ENCODE assay signal across 26 cellular contexts in the genomic region with DNA sequence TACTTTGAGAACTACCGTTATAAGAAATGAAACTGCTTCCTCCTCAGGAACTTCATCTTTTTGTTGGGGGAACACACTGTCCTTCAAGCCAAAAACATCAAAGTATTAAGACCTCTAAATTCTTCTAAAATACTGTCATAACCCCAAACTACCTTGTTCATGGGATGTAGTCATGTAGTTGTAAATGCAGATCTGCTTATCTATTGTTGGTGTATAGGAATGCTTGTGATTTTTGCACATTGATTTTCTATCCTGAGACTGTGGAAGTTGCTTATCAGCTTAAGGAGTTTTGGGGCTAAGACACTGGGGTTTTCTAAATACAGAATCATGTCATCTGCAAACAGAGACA.
"Had no signal": no experiment of that assay in that cellular context is flagged by ENCODE, and none has a peak within 500 bp of the region (broad histone marks: within the 10 kb centered on the region; RNA-seq: fewer than 3 reads in every experiment).

No MANE protein-coding gene starts in this region.

- H3K36me3 ChIP-seq: colonic mucosa, left lung, neural progenitor cell, uterus had no signal

- H3K4me2 ChIP-seq: neural progenitor cell, smooth muscle cell had no signal

- H3K27me3 ChIP-seq: colonic mucosa, dorsolateral prefrontal cortex, left lung, neural progenitor cell, testis, uterus had no signal

- H3K4me3 ChIP-seq: colonic mucosa, dorsolateral prefrontal cortex, left lung, lung, neural progenitor cell, smooth muscle cell, testis, uterus had no signal

- FAIRE-seq: bronchial epithelial cell, endothelial cell of umbilical vein had no signal

- H3K9ac ChIP-seq: neural progenitor cell had no signal

- H2AFZ ChIP-seq: neural progenitor cell had no signal

- H3K27me3 Mint-ChIP-seq: effector memory CD8-positive, alpha-beta T cell; naive thymus-derived CD8-positive, alpha-beta T cell; stimulated activated naive B cell treated with anti-CD40 and anti-IgM and Interleukin-4, amounts not matched to agents 10 μg/mL and 1 μg/mL and 100 μg/mL, for 72 hours had no signal

- H3K9me3 Mint-ChIP-seq: effector memory CD8-positive, alpha-beta T cell; immature natural killer cell had no signal

- DNase-seq: activated CD4-positive, alpha-beta T cell treated with anti-CD3 and anti-CD28 coated beads, Interleukin-2, amount 50 U/mL, for 48 hours; activated gamma-delta T cell; amniotic stem cell; colonic mucosa; dorsolateral prefrontal cortex; effector memory CD8-positive, alpha-beta T cell; foreskin melanocyte; immature natural killer cell; left lung; naive thymus-derived CD8-positive, alpha-beta T cell; stimulated activated CD4-positive, alpha-beta T cell treated with anti-CD3 and anti-CD28 coated beads, Interleukin-15, amount 100 ng/mL, for 24 hours; stimulated activated CD8-positive, alpha-beta memory T cell treated with anti-CD3 and anti-CD28 coated beads, Interleukin-4, amount 100 ng/mL, for 48 hours; stimulated activated naive B cell treated with anti-CD40 and anti-IgM and Interleukin-4, amounts not matched to agents 10 μg/mL and 1 μg/mL and 100 μg/mL, for 72 hours; T-helper 9 cell; testis; trophoblast cell; uterus had no signal

- ATAC-seq: activated naive CD4-positive, alpha-beta T cell treated with anti-CD3 and anti-CD28 coated beads, Interleukin-2, amount 50 U/mL, for 72 hours; effector memory CD8-positive, alpha-beta T cell; esophagus mucosa; left lung; naive thymus-derived CD8-positive, alpha-beta T cell; sciatic nerve; stimulated activated naive B cell treated with anti-CD40 and anti-IgM and Interleukin-4, amounts not matched to agents 10 μg/mL and 1 μg/mL and 100 μg/mL, for 72 hours had no signal

- H3K4me3 Mint-ChIP-seq: effector memory CD8-positive, alpha-beta T cell; immature natural killer cell; mesothelial cell of epicardium; naive thymus-derived CD8-positive, alpha-beta T cell; neural progenitor cell; stimulated activated naive B cell treated with anti-CD40 and anti-IgM and Interleukin-4, amounts not matched to agents 10 μg/mL and 1 μg/mL and 100 μg/mL, for 72 hours had no signal

- H3K4me1 ChIP-seq: colonic mucosa, testis, uterus had no signal

- H3K36me3 Mint-ChIP-seq: immature natural killer cell; naive thymus-derived CD8-positive, alpha-beta T cell; neural progenitor cell; stimulated activated naive B cell treated with anti-CD40 and anti-IgM and Interleukin-4, amounts not matched to agents 10 μg/mL and 1 μg/mL and 100 μg/mL, for 72 hours had no signal

- H3K27ac ChIP-seq: colonic mucosa, dorsolateral prefrontal cortex, left lung, neural progenitor cell, testis, uterus had no signal

- H3K9me3 ChIP-seq: colonic mucosa, left lung, testis, uterus had no signal

- H3K27ac Mint-ChIP-seq: activated naive CD4-positive, alpha-beta T cell treated with anti-CD3 and anti-CD28 coated beads, Interleukin-2, amount 50 U/mL, for 72 hours; effector memory CD8-positive, alpha-beta T cell; immature natural killer cell; mesothelial cell of epicardium; neural progenitor cell; stimulated activated naive B cell treated with anti-CD40 and anti-IgM and Interleukin-4, amounts not matched to agents 10 μg/mL and 1 μg/mL and 100 μg/mL, for 72 hours had no signal
